Comparison of ENCODE assay signal across 22 cellular contexts in the genomic region with DNA sequence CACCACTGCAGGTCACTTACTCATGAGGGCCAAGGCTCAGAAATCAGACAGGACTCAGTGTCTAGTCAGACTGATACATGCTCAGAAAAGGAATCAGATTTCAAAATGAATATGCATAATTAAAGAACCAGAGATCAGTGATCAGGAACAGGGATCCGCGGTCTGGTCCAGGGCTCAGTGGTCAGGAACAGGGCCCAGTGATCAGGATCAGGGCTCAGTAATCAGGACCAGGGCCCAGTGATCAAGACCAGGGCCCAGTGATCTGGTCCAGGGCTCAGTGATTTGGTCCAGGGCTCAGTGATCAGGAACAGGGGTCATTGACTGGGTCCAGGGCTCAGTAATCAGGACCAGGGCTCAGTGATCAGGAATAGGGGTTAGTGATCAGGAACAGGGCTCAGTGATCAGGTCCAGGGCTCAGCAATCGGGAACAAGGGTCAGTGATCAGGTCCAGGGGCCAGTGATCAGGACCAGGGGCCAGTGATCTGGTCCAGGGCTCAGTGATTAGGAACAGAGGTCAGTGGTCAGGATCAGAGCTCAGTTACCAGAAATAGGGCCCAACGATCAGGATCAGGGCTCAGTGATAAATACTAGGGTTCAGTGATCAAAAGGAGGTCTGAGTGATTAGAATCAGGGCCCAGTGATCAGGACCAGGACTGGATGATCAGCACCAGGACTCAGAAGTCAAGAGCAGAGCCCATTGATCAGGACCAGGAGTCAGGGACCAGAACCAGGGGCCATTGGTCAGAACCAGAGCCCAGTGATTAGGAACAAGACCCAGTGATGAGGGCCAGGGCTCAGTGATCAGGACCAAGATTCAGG.
DNase-seq lines count a peak whose midpoint lies in the region; ATAC-seq lines count a peak whose summit lies in the region.
"Had no signal": no experiment of that assay in that cellular context is flagged by ENCODE, and none has a peak within 500 bp of the region (broad histone marks: within the 10 kb centered on the region; RNA-seq: fewer than 3 reads in every experiment).

No MANE protein-coding gene starts in this region.

- no peaks in the 10 kb centered on the region for H3K27me3 Mint-ChIP-seq in IgD-negative memory B cell
- no peaks in the 10 kb centered on the region for H3K27me3 Mint-ChIP-seq in activated naive CD8-positive, alpha-beta T cell
- no peaks in the 10 kb centered on the region for H3K27me3 Mint-ChIP-seq in stimulated activated memory B cell treated with anti-CD40 and anti-IgM and Interleukin-4, amounts not matched to agents 10 μg/mL and 1 μg/mL and 100 μg/mL, for 72 hours
- H3K27me3 Mint-ChIP-seq: activated naive CD4-positive, alpha-beta T cell treated with anti-CD3 and anti-CD28 coated beads, Interleukin-2, amount 10 ng/mL, durations not matched to agents 7 days and 5 days; CD4-positive, alpha-beta T cell had no signal

- DNase-seq in activated CD8-positive, alpha-beta memory T cell treated with anti-CD3 and anti-CD28 coated beads for 24 hours: peak; percentile 30
- DNase-seq in activated CD8-positive, alpha-beta memory T cell treated with anti-CD3 and anti-CD28 coated beads, Interleukin-2, amount 50 U/mL, for 4 hours: no peak
- DNase-seq in DMS53 (lab: John Stamatoyannopoulos, UW) (no peak), DMS153 (lab: John Stamatoyannopoulos, UW) (no peak)
- DNase-seq: ACHN; activated naive CD4-positive, alpha-beta T cell treated with anti-CD3 and anti-CD28 coated beads, Interleukin-2, amount 10 ng/mL, durations not matched to agents 7 days and 5 days; CD4-positive, alpha-beta T cell; effector CD8-positive, alpha-beta T cell; esophagus squamous epithelium; KG1; midbrain; NCI-H2029; NCI-H524; nephron progenitor cell; small intestine; stimulated activated CD4-positive, alpha-beta T cell treated with anti-CD3 and anti-CD28 coated beads, Interleukin-4, amount 100 ng/mL, for 1 hour; substantia nigra had no signal

- no peak for ATAC-seq in stimulated activated memory B cell treated with anti-CD40 and anti-IgM and Interleukin-4, amounts not matched to agents 10 μg/mL and 1 μg/mL and 100 μg/mL, for 72 hours
- ATAC-seq in GM18858 (IDR thresholded peaks at IDR 0.05; ENCODE audit: unreplicated experiment): no peak
- ATAC-seq: GM23338 had no signal

- peaks cover 30 to 38% (median 34%) of the 10 kb centered on the region in 3 donors for H3K4me1 Mint-ChIP-seq in IgD-negative memory B cell
- H3K4me1 Mint-ChIP-seq in activated naive CD8-positive, alpha-beta T cell (ENCODE audit: low read depth): no peaks in the 10 kb centered on the region
- H3K4me1 Mint-ChIP-seq in stimulated activated memory B cell treated with anti-CD40 and anti-IgM and Interleukin-4, amounts not matched to agents 10 μg/mL and 1 μg/mL and 100 μg/mL, for 72 hours: peaks cover 61% of the 10 kb centered on the region
- H3K4me1 Mint-ChIP-seq: GM23338, nephron progenitor cell had no signal

- H3K27ac Mint-ChIP-seq in IgD-negative memory B cell: peak overlapping the region; percentile 96 to 97 (median 97)
- H3K27ac Mint-ChIP-seq in activated naive CD8-positive, alpha-beta T cell: peak overlapping the region; percentile 6
- peak overlapping the region; percentile 99 for H3K27ac Mint-ChIP-seq in stimulated activated memory B cell treated with anti-CD40 and anti-IgM and Interleukin-4, amounts not matched to agents 10 μg/mL and 1 μg/mL and 100 μg/mL, for 72 hours
- H3K27ac Mint-ChIP-seq: CD4-positive, alpha-beta T cell; GM23338; nephron progenitor cell had no signal

- H3K9me3 Mint-ChIP-seq in IgD-negative memory B cell: no peaks in the 10 kb centered on the region
- no peaks in the 10 kb centered on the region for H3K9me3 Mint-ChIP-seq in activated naive CD8-positive, alpha-beta T cell (ENCODE audit: low read depth)
- peaks cover 8% of the 10 kb centered on the region for H3K9me3 Mint-ChIP-seq in stimulated activated memory B cell treated with anti-CD40 and anti-IgM and Interleukin-4, amounts not matched to agents 10 μg/mL and 1 μg/mL and 100 μg/mL, for 72 hours
- H3K9me3 Mint-ChIP-seq: activated naive CD4-positive, alpha-beta T cell treated with anti-CD3 and anti-CD28 coated beads, Interleukin-2, amount 10 ng/mL, durations not matched to agents 7 days and 5 days; CD4-positive, alpha-beta T cell had no signal

- H3K36me3 Mint-ChIP-seq in IgD-negative memory B cell: peaks cover 2% of the 10 kb centered on the region
- H3K36me3 Mint-ChIP-seq in activated naive CD8-positive, alpha-beta T cell: no peaks in the 10 kb centered on the region
- peaks cover 22% of the 10 kb centered on the region for H3K36me3 Mint-ChIP-seq in stimulated activated memory B cell treated with anti-CD40 and anti-IgM and Interleukin-4, amounts not matched to agents 10 μg/mL and 1 μg/mL and 100 μg/mL, for 72 hours
- H3K36me3 Mint-ChIP-seq: activated naive CD4-positive, alpha-beta T cell treated with anti-CD3 and anti-CD28 coated beads, Interleukin-2, amount 10 ng/mL, durations not matched to agents 7 days and 5 days had no signal

- H3K4me3 Mint-ChIP-seq in IgD-negative memory B cell: peak overlapping the region; percentile 54 to 85 (median 82)
- no peak overlapping the region for H3K4me3 Mint-ChIP-seq in activated naive CD8-positive, alpha-beta T cell
- peak overlapping the region; percentile 56 for H3K4me3 Mint-ChIP-seq in stimulated activated memory B cell treated with anti-CD40 and anti-IgM and Interleukin-4, amounts not matched to agents 10 μg/mL and 1 μg/mL and 100 μg/mL, for 72 hours
- H3K4me3 Mint-ChIP-seq: activated naive CD4-positive, alpha-beta T cell treated with anti-CD3 and anti-CD28 coated beads, Interleukin-2, amount 10 ng/mL, durations not matched to agents 7 days and 5 days; CD4-positive, alpha-beta T cell; GM23338; nephron progenitor cell had no signal

Comparison
In these comparisons a context has a peak if more than half of its experiments do, and no peak if none do; other contexts are left out.
1. H3K27ac Mint-ChIP-seq: peak in every context shown above with its lines; median percentile 99 in stimulated activated memory B cell treated with anti-CD40 and anti-IgM and Interleukin-4, amounts not matched to agents 10 μg/mL and 1 μg/mL and 100 μg/mL, for 72 hours; 97 in IgD-negative memory B cell; 6 in activated naive CD8-positive, alpha-beta T cell.